ENCODE assay signal across 8 cellular contexts in genomic region chr19:42088471-42089190, GRCh38. TPM values are rescaled to one million over a fixed set of nuclear protein-coding genes. Genes with fewer than 3 reads are reported as not detected.
DNase-seq lines count a peak whose midpoint lies in the region; ATAC-seq and TF ChIP-seq lines count a peak whose summit lies in the region.

No MANE protein-coding gene starts in this region.

- intact Hi-C loops in activated CD8-positive, alpha-beta T cell treated with anti-CD3 and anti-CD28 coated beads for 36 hours (cut with micrococcal nuclease), result no loop called here

- no peak for TF ChIP-seq CTCF in activated CD8-positive, alpha-beta T cell treated with anti-CD3 and anti-CD28 coated beads for 36 hours (IDR thresholded peaks at IDR 0.05)
- no peak for TF ChIP-seq CTCF in foreskin fibroblast (IDR thresholded peaks at IDR 0.05; ENCODE audit: low read depth, low read length)

- H3K27me3 Mint-ChIP-seq in activated CD8-positive, alpha-beta T cell treated with anti-CD3 and anti-CD28 coated beads, Interleukin-2, amount 10 ng/mL, durations not matched to agents 7 days and 5 days (ENCODE audit: low read depth), result no peaks in the 10 kb centered on the region
- no peaks in the 10 kb centered on the region for H3K27me3 Mint-ChIP-seq in activated CD8-positive, alpha-beta T cell treated with anti-CD3 and anti-CD28 coated beads for 36 hours
- H3K27me3 Mint-ChIP-seq in stimulated activated naive B cell treated with anti-CD40 and anti-IgM and Interleukin-4, amounts not matched to agents 10 μg/mL and 1 μg/mL and 100 μg/mL, for 72 hours, result no peaks in the 10 kb centered on the region

- no peak for ATAC-seq in activated CD8-positive, alpha-beta T cell treated with anti-CD3 and anti-CD28 coated beads, Interleukin-2, amount 10 ng/mL, durations not matched to agents 7 days and 5 days
- ATAC-seq in activated CD8-positive, alpha-beta T cell treated with anti-CD3 and anti-CD28 coated beads for 36 hours, result no peak
- peak; percentile 58 for ATAC-seq in SK-N-SH treated with all-trans-retinoic acid at 6 μM for 48 hours
- no peak for ATAC-seq in stimulated activated naive B cell treated with anti-CD40 and anti-IgM and Interleukin-4, amounts not matched to agents 10 μg/mL and 1 μg/mL and 100 μg/mL, for 72 hours (replicated peaks)

- no peak overlapping the region for H3K4me3 ChIP-seq in foreskin fibroblast (ENCODE audit: low read depth in 1 of 2, low read length in 2 of 2)

- CTCF ChIA-PET in activated CD8-positive, alpha-beta T cell treated with anti-CD3 and anti-CD28 coated beads, Interleukin-2, amount 10 ng/mL, durations not matched to agents 7 days and 5 days (lab: Charles Lee), result no interaction called here
- CTCF ChIA-PET in activated CD8-positive, alpha-beta T cell treated with anti-CD3 and anti-CD28 coated beads for 36 hours (lab: Charles Lee), result no interaction called here

- POLR2A ChIA-PET in activated CD8-positive, alpha-beta T cell treated with anti-CD3 and anti-CD28 coated beads, Interleukin-2, amount 10 ng/mL, durations not matched to agents 7 days and 5 days (lab: Charles Lee), result no interaction called here
- POLR2A ChIA-PET in activated CD8-positive, alpha-beta T cell treated with anti-CD3 and anti-CD28 coated beads for 36 hours (lab: Charles Lee), result no interaction called here

- no peaks in the 10 kb centered on the region for H3K9me3 Mint-ChIP-seq in activated CD8-positive, alpha-beta T cell treated with anti-CD3 and anti-CD28 coated beads, Interleukin-2, amount 10 ng/mL, durations not matched to agents 7 days and 5 days (ENCODE audit: insufficient read depth)
- H3K9me3 Mint-ChIP-seq in activated CD8-positive, alpha-beta T cell treated with anti-CD3 and anti-CD28 coated beads for 36 hours, result no peaks in the 10 kb centered on the region
- no peaks in the 10 kb centered on the region for H3K9me3 Mint-ChIP-seq in stimulated activated naive B cell treated with anti-CD40 and anti-IgM and Interleukin-4, amounts not matched to agents 10 μg/mL and 1 μg/mL and 100 μg/mL, for 72 hours

- H3K36me3 Mint-ChIP-seq in activated CD8-positive, alpha-beta T cell treated with anti-CD3 and anti-CD28 coated beads, Interleukin-2, amount 10 ng/mL, durations not matched to agents 7 days and 5 days (ENCODE audit: low read depth), result peaks cover 2% of the 10 kb centered on the region
- peaks cover 16% of the 10 kb centered on the region for H3K36me3 Mint-ChIP-seq in activated CD8-positive, alpha-beta T cell treated with anti-CD3 and anti-CD28 coated beads for 36 hours (ENCODE audit: low read depth)
- H3K36me3 Mint-ChIP-seq in stimulated activated naive B cell treated with anti-CD40 and anti-IgM and Interleukin-4, amounts not matched to agents 10 μg/mL and 1 μg/mL and 100 μg/mL, for 72 hours, result peaks cover 29 to 52% of the 10 kb centered on the region in 2 donors

- H3K27ac Mint-ChIP-seq in activated CD8-positive, alpha-beta T cell treated with anti-CD3 and anti-CD28 coated beads, Interleukin-2, amount 10 ng/mL, durations not matched to agents 7 days and 5 days, result peak overlapping the region; percentile 61
- H3K27ac Mint-ChIP-seq in activated CD8-positive, alpha-beta T cell treated with anti-CD3 and anti-CD28 coated beads for 36 hours, result no peak overlapping the region
- H3K27ac Mint-ChIP-seq in stimulated activated naive B cell treated with anti-CD40 and anti-IgM and Interleukin-4, amounts not matched to agents 10 μg/mL and 1 μg/mL and 100 μg/mL, for 72 hours, result peak overlapping the region; percentile 90

- DNase-seq in activated CD8-positive, alpha-beta T cell treated with anti-CD3 and anti-CD28 coated beads, Interleukin-2, amount 10 ng/mL, durations not matched to agents 7 days and 5 days, result no peak
- no peak for DNase-seq in activated CD8-positive, alpha-beta T cell treated with anti-CD3 and anti-CD28 coated beads for 36 hours
- peak; percentile 44 to 68 for DNase-seq in foreskin fibroblast
- DNase-seq in stimulated activated naive B cell treated with anti-CD40 and anti-IgM and Interleukin-4, amounts not matched to agents 10 μg/mL and 1 μg/mL and 100 μg/mL, for 72 hours, result no peak
- DNase-seq in NCI-H1694 (lab: John Stamatoyannopoulos, UW), result no peak
- no peak for DNase-seq in NOMO-1 treated with DMSO at 0.1 percent for 48 hours (lab: John Stamatoyannopoulos, UW; ENCODE audit: unreplicated experiment)
- no peak for DNase-seq in activated CD4-positive, CD25-positive, alpha-beta regulatory T cell (lab: John Stamatoyannopoulos, UW)

- H3K4me3 Mint-ChIP-seq in activated CD8-positive, alpha-beta T cell treated with anti-CD3 and anti-CD28 coated beads, Interleukin-2, amount 10 ng/mL, durations not matched to agents 7 days and 5 days, result no peak overlapping the region
- H3K4me3 Mint-ChIP-seq in activated CD8-positive, alpha-beta T cell treated with anti-CD3 and anti-CD28 coated beads for 36 hours, result no peak overlapping the region
- peak overlapping the region; percentile 10 to 55 for H3K4me3 Mint-ChIP-seq in stimulated activated naive B cell treated with anti-CD40 and anti-IgM and Interleukin-4, amounts not matched to agents 10 μg/mL and 1 μg/mL and 100 μg/mL, for 72 hours

- H3K4me1 Mint-ChIP-seq in activated CD8-positive, alpha-beta T cell treated with anti-CD3 and anti-CD28 coated beads, Interleukin-2, amount 10 ng/mL, durations not matched to agents 7 days and 5 days (ENCODE audit: low read depth), result peaks cover 41% of the 10 kb centered on the region
- peaks cover 28% of the 10 kb centered on the region for H3K4me1 Mint-ChIP-seq in activated CD8-positive, alpha-beta T cell treated with anti-CD3 and anti-CD28 coated beads for 36 hours (ENCODE audit: low read depth)
- H3K4me1 Mint-ChIP-seq in stimulated activated naive B cell treated with anti-CD40 and anti-IgM and Interleukin-4, amounts not matched to agents 10 μg/mL and 1 μg/mL and 100 μg/mL, for 72 hours, result peaks cover 46 to 73% of the 10 kb centered on the region in 2 donors

TF ChIP-seq in SK-N-SH treated with all-trans-retinoic acid at 6 μM for 48 hours, 23 proteins besides CTCF, POLR2A, EP300 and RAD21:
- no peak for TF ChIP-seq TCF4 (CRISPR knock-in tag; IDR thresholded peaks at IDR 0.05; ENCODE audit: borderline replicate concordance)
- TF ChIP-seq PPARA (CRISPR knock-in tag; IDR thresholded peaks at IDR 0.05; ENCODE audit: borderline replicate concordance), result no peak

RNA-seq across cellular contexts. Expression of gene ZNF574, which starts 12.7 kb away (rescaled TPM):
- total RNA-seq in activated CD8-positive, alpha-beta T cell treated with anti-CD3 and anti-CD28 coated beads, Interleukin-2, amount 10 ng/mL, durations not matched to agents 7 days and 5 days, result 10 to 100 TPM; 14.0 to 14.3 TPM
- 10 to 100 TPM; 12.4 to 12.8 TPM for total RNA-seq in activated CD8-positive, alpha-beta T cell treated with anti-CD3 and anti-CD28 coated beads for 36 hours

RNA-seq across cellular contexts. Expression of gene GRIK5, which starts 18.6 kb away (rescaled TPM):
- total RNA-seq in activated CD8-positive, alpha-beta T cell treated with anti-CD3 and anti-CD28 coated beads, Interleukin-2, amount 10 ng/mL, durations not matched to agents 7 days and 5 days, result under 1 TPM; 0.37 to 0.73 TPM
- total RNA-seq in activated CD8-positive, alpha-beta T cell treated with anti-CD3 and anti-CD28 coated beads for 36 hours, result under 1 TPM; 0.63 to 0.95 TPM

RNA-seq across cellular contexts. Expression of gene POU2F2, which starts 43.6 kb away (rescaled TPM):
- total RNA-seq in activated CD8-positive, alpha-beta T cell treated with anti-CD3 and anti-CD28 coated beads, Interleukin-2, amount 10 ng/mL, durations not matched to agents 7 days and 5 days, result 10 to 100 TPM; 15.7 to 16.3 TPM
- total RNA-seq in activated CD8-positive, alpha-beta T cell treated with anti-CD3 and anti-CD28 coated beads for 36 hours, result 10 to 100 TPM; 37.7 to 40.7 TPM

Comparison
In these comparisons a context has a peak if more than half of its experiments do, and no peak if none do; other contexts are left out.
1. DNase-seq: peak in foreskin fibroblast (2 of 2); none in activated CD8-positive, alpha-beta T cell treated with anti-CD3 and anti-CD28 coated beads, Interleukin-2, amount 10 ng/mL, durations not matched to agents 7 days and 5 days (single experiment), activated CD8-positive, alpha-beta T cell treated with anti-CD3 and anti-CD28 coated beads for 36 hours (single experiment), stimulated activated naive B cell treated with anti-CD40 and anti-IgM and Interleukin-4, amounts not matched to agents 10 μg/mL and 1 μg/mL and 100 μg/mL, for 72 hours (single experiment), NCI-H1694 (single experiment), NOMO-1 treated with DMSO at 0.1 percent for 48 hours (single experiment) and activated CD4-positive, CD25-positive, alpha-beta regulatory T cell (0 of 4).
2. H3K4me3 Mint-ChIP-seq: peak in stimulated activated naive B cell treated with anti-CD40 and anti-IgM and Interleukin-4, amounts not matched to agents 10 μg/mL and 1 μg/mL and 100 μg/mL, for 72 hours (2 of 2); none in activated CD8-positive, alpha-beta T cell treated with anti-CD3 and anti-CD28 coated beads, Interleukin-2, amount 10 ng/mL, durations not matched to agents 7 days and 5 days (single experiment) and activated CD8-positive, alpha-beta T cell treated with anti-CD3 and anti-CD28 coated beads for 36 hours (single experiment).